8 cellular contexts compared by ENCODE assay signal in genomic region chr18:42741805-42742347, GRCh38.
DNase-seq lines count a peak whose midpoint lies in the region; ATAC-seq and TF ChIP-seq lines count a peak whose summit lies in the region.
"Not testable (repeated sequence)": the region's sequence is repeated elsewhere in the genome, so short reads cannot be mapped to it uniquely, and the experiment has no call there.

No MANE protein-coding gene starts in this region.

- H3K27ac Mint-ChIP-seq in GM23338, WTC11, endodermal cell, neural progenitor cell: not testable (repeated sequence)

- not testable (repeated sequence) for H3K9me3 Mint-ChIP-seq in GM23338, WTC11, endodermal cell, neural progenitor cell

- CTCF ChIA-PET in WTC11 (lab: Charles Lee), result interaction anchor here (4.0 kb wide), 1 partner anchor 146 kb away, joined by 21 read pairs; no protein-coding TSS in a partner anchor

- H3K4me2 ChIP-seq in GM23338, result peak overlapping the region; percentile 64
- H3K4me2 ChIP-seq in neural progenitor cell, result peak overlapping the region; percentile 49

- WGBS in HUES64, result 41% methylated on average over 11 of the region's 12 CpGs
- 24% methylated on average over 12 of the region's 12 CpGs; no CpG with 5 or more reads in 1 of the 2 experiments for WGBS in endodermal cell (ENCODE audit: insufficient coverage in 1 of 2, insufficient read length in 1 of 2), 2 experiments
- WGBS in iPS DF 6.9 (ENCODE audit: insufficient coverage, insufficient read length), result no CpG with 5 or more reads among the region's 12 CpGs

- H3K9ac ChIP-seq in HUES48 (ENCODE audit: low read depth, low read length) (peak overlapping the region; percentile 34; the same call in 1 of the 2 replicates), HUES64 (ENCODE audit: low read depth, low read length) (peak overlapping the region; percentile 71; the same call in 1 of the 2 replicates), iPS-20b (ENCODE audit: low read depth, low read length) (peak overlapping the region; percentile 79)
- not testable (repeated sequence) for H3K9ac ChIP-seq in endodermal cell (ENCODE audit: extremely low read depth, low read length, poor library complexity, severe bottlenecking); neural progenitor cell

- H2AFZ ChIP-seq in GM23338; neural progenitor cell (replicated peaks): not testable (repeated sequence)

- POLR2A ChIA-PET in WTC11 (lab: Charles Lee), result interaction anchor here (1.3 kb wide), 1 partner anchor 535 kb away, joined by 3 read pairs; the partner anchor contains the start of gene SYT4

- peak; percentile 18; the same call in 1 of the 3 replicates for ATAC-seq in GM23338
- ATAC-seq in WTC11, result not testable (repeated sequence)

- H3K4me3 Mint-ChIP-seq in GM23338, WTC11, endodermal cell, neural progenitor cell: not testable (repeated sequence)

- H3K4me1 Mint-ChIP-seq in GM23338 (peaks cover 37% of the 10 kb centered on the region), WTC11 (peaks cover 48% of the 10 kb centered on the region), endodermal cell (peaks cover 12% of the 10 kb centered on the region)
- H3K4me1 Mint-ChIP-seq in neural progenitor cell, result not testable (repeated sequence)

- H3K4me3 ChIP-seq in GM23338 (peak overlapping the region; percentile 37; the same call in 1 of the 2 replicates), endodermal cell (ENCODE audit: low read length) (peak overlapping the region; percentile 63), iPS-20b (ENCODE audit: low read length) (0 out of 2 replicates have a peak overlapping the region, but pooled peaks have one; percentile 57)
- not testable (repeated sequence) for H3K4me3 ChIP-seq in HUES48 (ENCODE audit: low read depth, low read length); HUES64 (ENCODE audit: low read length); iPS DF 6.9 (ENCODE audit: low read length); neural progenitor cell

- H3K36me3 Mint-ChIP-seq in GM23338 (ENCODE audit: low read depth), result peaks cover 15% of the 10 kb centered on the region
- H3K36me3 Mint-ChIP-seq in WTC11; endodermal cell (ENCODE audit: low read depth); neural progenitor cell: not testable (repeated sequence)

- not testable (repeated sequence) for H3K27me3 Mint-ChIP-seq in GM23338 (ENCODE audit: insufficient read depth, low read depth, poor library complexity); WTC11 (ENCODE audit: low read depth); neural progenitor cell (ENCODE audit: insufficient read depth, low read depth)
- H3K27me3 Mint-ChIP-seq in endodermal cell (ENCODE audit: insufficient read depth), result peaks cover 20% of the 10 kb centered on the region

- not testable (repeated sequence) for H3K9me3 ChIP-seq in HUES48 (ENCODE audit: control insufficient read depth, insufficient read depth, low read length); HUES64 (ENCODE audit: insufficient read depth, low read depth, low read length); endodermal cell (ENCODE audit: control insufficient read depth, low read length); iPS DF 6.9 (ENCODE audit: control insufficient read depth, insufficient read depth, low read length); iPS-20b (ENCODE audit: insufficient read depth, low read depth, low read length); neural progenitor cell (ENCODE audit: low read depth)

- not testable (repeated sequence) for H3K27me3 ChIP-seq in GM23338 (ENCODE audit: insufficient read depth); HUES48 (ENCODE audit: control insufficient read depth, insufficient read depth, low read length); HUES64 (ENCODE audit: insufficient read depth, low read length); endodermal cell (ENCODE audit: control insufficient read depth, insufficient read depth, low read length, poor library complexity, severe bottlenecking); iPS DF 6.9 (ENCODE audit: control insufficient read depth, insufficient read depth, low read length); iPS-20b (ENCODE audit: insufficient read depth, low read length); neural progenitor cell

- TF ChIP-seq CTCF in GM23338 (conservative IDR thresholded peaks at IDR 0.05; ENCODE audit: low read depth in 2 of 2); WTC11 (IDR thresholded peaks at IDR 0.05); endodermal cell (conservative IDR thresholded peaks at IDR 0.05); neural progenitor cell (IDR thresholded peaks at IDR 0.05): not testable (repeated sequence)

- H3F3A ChIP-seq in GM23338 (replicated peaks; ENCODE audit: low read depth); neural progenitor cell (ENCODE audit: low read depth): not testable (repeated sequence)

- not testable (repeated sequence) for DNase-seq in GM23338 (ENCODE audit: low spot score); endodermal cell; iPS DF 6.9 (ENCODE audit: low read depth, low spot score); neural progenitor cell (ENCODE audit: low spot score)
- DNase-seq in WTC11 (ENCODE audit: low spot score), result peak; percentile 33

- not testable (repeated sequence) for H3K79me2 ChIP-seq in GM23338 (replicated peaks; ENCODE audit: insufficient read depth); neural progenitor cell (ENCODE audit: low read depth)

- not testable (repeated sequence) for H3K36me3 ChIP-seq in GM23338 (ENCODE audit: insufficient read depth); HUES48 (ENCODE audit: control insufficient read depth, insufficient read depth, low read length); HUES64 (ENCODE audit: insufficient read depth, low read length); endodermal cell (ENCODE audit: control insufficient read depth, insufficient read depth, low read length); iPS DF 6.9 (ENCODE audit: control insufficient read depth, insufficient read depth, low read length); iPS-20b (ENCODE audit: insufficient read depth, low read depth, low read length); neural progenitor cell

- peak overlapping the region; percentile 99 for H3K27ac ChIP-seq in GM23338 (ENCODE audit: low read depth)
- peak overlapping the region; percentile 96 for H3K27ac ChIP-seq in HUES48 (ENCODE audit: low read depth, low read length)
- peak overlapping the region; percentile 97 for H3K27ac ChIP-seq in HUES64 (ENCODE audit: low read depth, low read length)
- H3K27ac ChIP-seq in endodermal cell (ENCODE audit: low read depth, low read length); neural progenitor cell: not testable (repeated sequence)
- H3K27ac ChIP-seq in iPS DF 6.9 (ENCODE audit: low read length), result peak overlapping the region; percentile 100
- peak overlapping the region; percentile 96 for H3K27ac ChIP-seq in iPS-20b (ENCODE audit: low read length)

- H3K9me2 ChIP-seq in GM23338 (ENCODE audit: insufficient read depth), result not testable (repeated sequence)

- H3K4me1 ChIP-seq in GM23338 (ENCODE audit: insufficient read depth) (peaks cover 53% of the 10 kb centered on the region), HUES48 (ENCODE audit: control insufficient read depth, insufficient read depth, low read length) (peaks cover 51% of the 10 kb centered on the region), HUES64 (ENCODE audit: insufficient read depth, low read length) (peaks cover 54% of the 10 kb centered on the region), endodermal cell (ENCODE audit: control insufficient read depth, insufficient read depth, low read length) (peaks cover 16% of the 10 kb centered on the region), iPS-20b (ENCODE audit: insufficient read depth, low read length) (peaks cover 47% of the 10 kb centered on the region), neural progenitor cell (peaks cover 29% of the 10 kb centered on the region)
- not testable (repeated sequence) for H3K4me1 ChIP-seq in iPS DF 6.9 (ENCODE audit: control insufficient read depth, insufficient read depth, low read length)

- H4K20me1 ChIP-seq in GM23338 (replicated peaks; ENCODE audit: insufficient read depth); neural progenitor cell (ENCODE audit: low read depth): not testable (repeated sequence)

TF ChIP-seq in GM23338, 12 proteins besides CTCF, POLR2A, EP300 and RAD21 (continues in another document):
- TF ChIP-seq POLR2AphosphoS5 (IDR thresholded peaks at IDR 0.05; ENCODE audit: low read depth) (peak; percentile 8; the same call in 1 of the 2 replicates), CREB1 (CRISPR knock-in tag; IDR thresholded peaks at IDR 0.05; ENCODE audit: low read depth) (0 out of 2 replicates have a peak, but pooled peaks have one; percentile 41)

TF ChIP-seq in WTC11, 78 proteins besides CTCF, POLR2A, EP300 and RAD21:
- peak; percentile 74; the same call in 1 of the 2 replicates for TF ChIP-seq TEAD1 (CRISPR knock-in tag; IDR thresholded peaks at IDR 0.05)
